In genomic region chr3:32569540-32570425, GRCh38 we compare ENCODE assay signal across 1 cellular context.
TF ChIP-seq lines count a peak whose summit lies in the region.

No MANE protein-coding gene starts in this region.

TF ChIP-seq in H1, 55 proteins besides CTCF, POLR2A, EP300 and RAD21 (continued from another document):
- 0 out of 4 replicates have a peak, but pooled peaks of 1 of the 2 experiments have one; percentile 6 for TF ChIP-seq HDAC2 (IDR thresholded peaks at IDR 0.05; ENCODE audit: borderline replicate concordance in 1 of 2, low read depth in 2 of 2, low read length in 2 of 2)
- TF ChIP-seq EZH2 (IDR thresholded peaks at IDR 0.05; ENCODE audit: low read depth, low read length, severe bottlenecking) = no peak
- no peak for TF ChIP-seq RNF2 (IDR thresholded peaks at IDR 0.05; ENCODE audit: borderline replicate concordance, low read depth, low read length, missing control alignments, poor library complexity, severe bottlenecking)
- peak; percentile 60 for TF ChIP-seq MAX (IDR thresholded peaks at IDR 0.05)
- no peak for TF ChIP-seq YY1 (IDR thresholded peaks at IDR 0.05; ENCODE audit: low read depth, low read length)
- TF ChIP-seq KDM4A (IDR thresholded peaks at IDR 0.05; ENCODE audit: low read depth, low read length, severe bottlenecking) = peak; percentile 2
- no peak for TF ChIP-seq CHD7 (IDR thresholded peaks at IDR 0.05; ENCODE audit: insufficient replicate concordance, low read length)
- TF ChIP-seq BRCA1 (IDR thresholded peaks at IDR 0.05; ENCODE audit: low read depth, low read length) = no peak
- peak in 1 of 2 experiments; percentile 71; a peak in 3 of 4 replicates for TF ChIP-seq SIN3A (conservative IDR thresholded peaks at IDR 0.05 in 1 of 2, IDR thresholded peaks at IDR 0.05 in 1 of 2; ENCODE audit: low read depth in 1 of 2, low read length in 2 of 2)
- no peak for TF ChIP-seq BCL11A (IDR thresholded peaks at IDR 0.05; ENCODE audit: low read depth in 2 of 2, low read length in 2 of 2)
- TF ChIP-seq CTBP2 (IDR thresholded peaks at IDR 0.05; ENCODE audit: borderline replicate concordance, insufficient read depth, insufficient read length, low read length) = no peak
- no peak for TF ChIP-seq CBX8 (IDR thresholded peaks at IDR 0.05; ENCODE audit: borderline replicate concordance, low read depth, low read length)
- no peak for TF ChIP-seq NANOG (IDR thresholded peaks at IDR 0.05; ENCODE audit: insufficient read depth, low read depth, low read length, poor library complexity, severe bottlenecking)
